In genomic region chr9:136828474-136829140, GRCh38 we compare ENCODE assay signal across 21 cellular contexts.
"Had no signal": no experiment of that assay in that cellular context is flagged by ENCODE, and none has a peak within 500 bp of the region (broad histone marks: within the 10 kb centered on the region; RNA-seq: fewer than 3 reads in every experiment).

No MANE protein-coding gene starts in this region.

- H3K9me3 ChIP-seq: breast epithelium had no signal

- H3K27ac ChIP-seq: breast epithelium had no signal

- DNase-seq: activated CD4-positive, alpha-beta T cell treated with anti-CD3 and anti-CD28 coated beads for 4 hours; activated CD4-positive, alpha-beta T cell treated with anti-CD3 and anti-CD28 coated beads, Interleukin-2, amount 50 U/mL, for 4 hours; activated CD8-positive, alpha-beta T cell treated with anti-CD3 and anti-CD28 coated beads, Interleukin-2, amount 10 ng/mL, durations not matched to agents 7 days and 5 days; activated effector memory CD4-positive, alpha-beta T cell treated with Interleukin-2 at 50 U/mL for 16 hours; activated naive CD4-positive, alpha-beta T cell; activated T-cell treated with anti-CD3 and anti-CD28 coated beads, Interleukin-2, amount 50 U/mL, for 24 hours; Kasumi-1; KBM-7; NCI-H1105 treated with DMSO at 0.1 percent for 48 hours; NCI-H1436 treated with DMSO at 0.1 percent for 48 hours; NCI-H187; NCI-H2081; NCI-H510A treated with DMSO at 0.1 percent for 48 hours; NCI-H69; NK-92 treated with Interleukin-12 subunit alpha and Interleukin-12 subunit beta, amount 100 ng/mL, for 24 hours; OCI-M1; RPMI8226; SHP77 treated with DMSO at 0.1 percent for 48 hours had no signal

- H3K4me3 ChIP-seq: breast epithelium had no signal

- ATAC-seq: activated CD4-positive, CD25-positive, alpha-beta regulatory T cell treated with anti-CD3 and anti-CD28 coated beads, Interleukin-2, amount 50 U/mL, for 24 hours; activated CD8-positive, alpha-beta T cell treated with anti-CD3 and anti-CD28 coated beads, Interleukin-2, amount 10 ng/mL, durations not matched to agents 7 days and 5 days; Panc1 had no signal

- H3K27me3 ChIP-seq: breast epithelium had no signal

- H3K4me1 ChIP-seq: breast epithelium had no signal
